Comparison of ENCODE assay signal across 8 cellular contexts in genomic region chr15:38254065-38254883, GRCh38. TPM values are rescaled to one million over a fixed set of nuclear protein-coding genes. Genes with fewer than 3 reads are reported as not detected.
A peak's percentile ranks its signal among the peaks of the same experiment; 100 is the strongest.
DNase-seq lines count a peak whose midpoint lies in the region; ATAC-seq, FAIRE-seq and TF ChIP-seq lines count a peak whose summit lies in the region.

No MANE protein-coding gene starts in this region.

- H3K36me3 ChIP-seq in mammary epithelial cell (ENCODE audit: insufficient read depth, low read length): no peaks in the 10 kb centered on the region
- no peaks in the 10 kb centered on the region for H3K36me3 ChIP-seq in spleen

- 2% methylated on average over 14 of the region's 14 CpGs for WGBS in mammary epithelial cell (ENCODE audit: low coverage, missing lambda C conversion rate)
- 2 to 3% (median 2%) methylated on average over 14 of the region's 14 CpGs for WGBS in spleen, 5 donors

- peak overlapping the region; percentile 92 for H3K4me2 ChIP-seq in mammary epithelial cell (ENCODE audit: insufficient read depth, low read depth, low read length)

- H2AFZ ChIP-seq in mammary epithelial cell (ENCODE audit: low read depth, low read length): peak overlapping the region; percentile 6

- TF ChIP-seq POLR2A in spleen (IDR thresholded peaks at IDR 0.05) (no peak), GM12892 (IDR thresholded peaks at IDR 0.05; ENCODE audit: low read depth, low read length) (no peak)

- in situ Hi-C loops in mammary epithelial cell (cut with MboI; ENCODE audit: low sequenced_read_pairs in 2 of 2): no loop called here

- dilution Hi-C loops in mammary epithelial cell (cut with HindIII; ENCODE audit: low sequenced_read_pairs): no loop called here

- H4K20me1 ChIP-seq in mammary epithelial cell (ENCODE audit: insufficient read depth, low read length): no peaks in the 10 kb centered on the region

- peak overlapping the region; percentile 75 for H3K9ac ChIP-seq in mammary epithelial cell (ENCODE audit: insufficient read depth, low read length)

- H3K27me3 ChIP-seq in mammary epithelial cell (ENCODE audit: insufficient read depth, low read length) (no peaks in the 10 kb centered on the region), spleen (replicated peaks in 1 of 7) (peaks cover 0 to 21% (median 0%) of the 10 kb centered on the region in 7 donors)

- peaks cover 18% of the 10 kb centered on the region for H3K4me1 ChIP-seq in mammary epithelial cell (ENCODE audit: insufficient read depth, low read length)
- peaks cover 10 to 59% (median 30%) of the 10 kb centered on the region in 6 donors for H3K4me1 ChIP-seq in spleen

- DNase-seq in EL (peak; percentile 76), SIG-M5 (lab: John Stamatoyannopoulos, UW) (peak; percentile 4), mammary epithelial cell (peak; percentile 81), spleen (peak; percentile 73), GM12892 (ENCODE audit: insufficient read length) (no peak)
- peak; percentile 29 for DNase-seq in Jurkat, Clone E6-1 (ENCODE audit: low read depth, low spot score)

- H3K27ac ChIP-seq in mammary epithelial cell (ENCODE audit: insufficient read depth, low read depth, low read length) (peak overlapping the region; percentile 72), spleen (peak overlapping the region; percentile 17 to 96 (median 95))

- intact Hi-C loops in mammary epithelial cell (cut with micrococcal nuclease) (loop anchor here (5.0 to 10.0 kb wide), 3 partner anchors 77 to 219 kb away; no protein-coding TSS in a partner anchor), spleen (cut with DNase I; ENCODE audit: low total_unique reads) (no loop called here)

- no TSS peak for BruUV-seq in mammary epithelial cell (replicated peaks; lab: Mats Ljungman, UMichigan)

- peaks cover 67% of the 10 kb centered on the region for H3K79me2 ChIP-seq in mammary epithelial cell (ENCODE audit: insufficient read depth, low read length)

- CTCF ChIA-PET in mammary epithelial cell (lab: Charles Lee; ENCODE audit: low non-redundant PET): interaction anchor here (0.7 kb wide), 1 partner anchor 182 kb away, joined by 3 read pairs; no protein-coding TSS in a partner anchor

- peak; percentile 42 for ATAC-seq in GM21576 (IDR thresholded peaks at IDR 0.05; ENCODE audit: unreplicated experiment)

- no peaks in the 10 kb centered on the region for H3K9me3 ChIP-seq in mammary epithelial cell (replicated peaks; ENCODE audit: insufficient read depth, low read length)
- H3K9me3 ChIP-seq in spleen: no peaks in the 10 kb centered on the region

- FAIRE-seq in islet of Langerhans (lab: Jason Lieb, UNC) (peak; percentile 90), GM12892 (lab: Jason Lieb, UNC) (no peak)

- peak overlapping the region; percentile 17 for H3K4me3 ChIP-seq in Jurkat, Clone E6-1 (ENCODE audit: low read length)
- H3K4me3 ChIP-seq in mammary epithelial cell (replicated peaks in 1 of 3; ENCODE audit: insufficient read depth in 1 of 3, low read depth in 2 of 3, low read length in 3 of 3) (peak overlapping the region; percentile 86 to 96 (median 91)), spleen (peak overlapping the region; percentile 70 to 91 (median 82))

- no peak for TF ChIP-seq CTCF in mammary epithelial cell (conservative IDR thresholded peaks at IDR 0.05 in 1 of 2, IDR thresholded peaks at IDR 0.05 in 1 of 2; ENCODE audit: extremely low read depth in 1 of 2, insufficient read depth in 1 of 2, low read depth in 1 of 2, low read length in 2 of 2)
- TF ChIP-seq CTCF in spleen (IDR thresholded peaks at IDR 0.05 in 8 of 11, conservative IDR thresholded peaks at IDR 0.05 in 3 of 11): no peak

RNA-seq across cellular contexts. Expression of gene SPRED1, which starts 1.6 kb away (rescaled TPM):
- 4.8 TPM for polyA plus RNA-seq in Jurkat, Clone E6-1 (2012; ENCODE audit: insufficient read depth, insufficient read length)
- total RNA-seq in mammary epithelial cell (10 to 100 TPM; 25.7 to 47.7 TPM), spleen (10 to 100 TPM; 15.1 to 36.9 (median 29.2) TPM)
- polyA plus RNA-seq in mammary epithelial cell (6.8 TPM), spleen (1 to 10 TPM; 3.1 to 5.7 (median 3.7) TPM)
- polyA minus RNA-seq in mammary epithelial cell: 19.6 TPM
- 0.25 TPM for polyA plus RNA-seq in GM12892 (2012; ENCODE audit: missing spikeins)

Comparison
In these comparisons a context has a peak if more than half of its experiments do, and no peak if none do; other contexts are left out.
1. H3K4me3 ChIP-seq: peak in every context shown above with its lines; median percentile 91 in mammary epithelial cell; 82 in spleen; 17 in Jurkat, Clone E6-1.